20 cellular contexts compared by ENCODE assay signal in the genomic region with DNA sequence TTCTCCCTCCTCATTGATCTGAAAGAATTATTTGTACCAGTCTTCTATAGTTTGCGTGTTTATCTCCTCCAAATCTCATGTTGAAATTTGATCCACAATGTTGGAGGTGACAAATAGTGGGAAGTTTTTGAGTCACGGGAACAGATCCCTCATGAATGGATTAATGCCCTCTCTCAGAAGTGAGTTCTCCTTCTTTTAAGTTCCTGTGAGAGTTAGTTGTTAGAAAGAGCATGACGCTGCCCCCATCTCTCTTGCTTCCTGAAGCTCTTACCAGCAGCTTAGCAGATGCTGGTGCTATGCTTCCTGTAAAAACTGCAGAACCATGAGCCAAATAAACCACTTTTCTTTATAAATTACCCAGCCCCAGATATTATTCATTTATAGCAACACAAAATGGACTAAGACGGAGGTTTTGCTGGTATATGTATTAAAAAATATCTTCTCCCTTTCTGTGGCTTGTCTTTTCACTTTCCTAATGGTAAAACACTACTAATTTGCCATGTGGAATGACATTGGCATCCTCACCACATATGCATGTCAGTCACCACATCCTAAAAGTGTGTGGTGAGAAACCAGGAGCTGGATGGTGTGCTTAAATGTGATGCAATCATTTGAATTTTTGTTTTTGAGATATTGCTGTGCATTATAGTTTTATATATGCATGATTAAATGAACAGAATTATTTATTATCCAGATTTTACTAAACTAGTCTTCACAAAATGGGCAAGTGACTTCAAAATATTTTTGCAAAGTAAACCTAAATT.
DNase-seq lines count a peak whose midpoint lies in the region; ATAC-seq, FAIRE-seq and TF ChIP-seq lines count a peak whose summit lies in the region.
"Had no signal": no experiment of that assay in that cellular context is flagged by ENCODE, and none has a peak within 500 bp of the region (broad histone marks: within the 10 kb centered on the region; RNA-seq: fewer than 3 reads in every experiment).

No MANE protein-coding gene starts in this region.

- no peaks in the 10 kb centered on the region for H3K36me3 ChIP-seq in astrocyte (ENCODE audit: insufficient read depth, low read length)
- no peaks in the 10 kb centered on the region for H3K36me3 ChIP-seq in neural progenitor cell
- H3K36me3 ChIP-seq: BLaER1 treated with 17β-estradiol and CSF1 and Interleukin-3, amounts not matched to agents 10 nM and 100 nM; HAP-1 had no signal

- H3K4me2 ChIP-seq in astrocyte (ENCODE audit: low read length) (no peak overlapping the region), neural progenitor cell (no peak overlapping the region)
- H3K4me2 ChIP-seq: BLaER1 treated with 17β-estradiol and CSF1 and Interleukin-3, amounts not matched to agents 10 nM and 100 nM had no signal

- H3K4me3 Mint-ChIP-seq in astrocyte (ENCODE audit: unreplicated experiment) (no peak overlapping the region), neural progenitor cell (no peak overlapping the region)
- H3K4me3 Mint-ChIP-seq: CD8-positive, alpha-beta T cell had no signal

- H3K4me1 ChIP-seq in astrocyte (ENCODE audit: insufficient read depth, low read length) (peaks cover 10% of the 10 kb centered on the region), neural progenitor cell (peaks cover 47% of the 10 kb centered on the region)

- H3K4me1 Mint-ChIP-seq in astrocyte (ENCODE audit: low read depth, unreplicated experiment), result peaks cover 49% of the 10 kb centered on the region
- peaks cover 17% of the 10 kb centered on the region for H3K4me1 Mint-ChIP-seq in neural progenitor cell

- no peaks in the 10 kb centered on the region for H3K9me3 Mint-ChIP-seq in astrocyte (ENCODE audit: unreplicated experiment)
- H3K9me3 Mint-ChIP-seq in neural progenitor cell, result no peaks in the 10 kb centered on the region
- H3K9me3 Mint-ChIP-seq: CD8-positive, alpha-beta T cell had no signal

- TF ChIP-seq POLR2A in H54 (IDR thresholded peaks at IDR 0.05; ENCODE audit: low read depth, low read length), result no peak

- TF ChIP-seq CTCF in astrocyte (IDR thresholded peaks at IDR 0.05; ENCODE audit: insufficient read depth, low read depth, low read length), result no peak
- TF ChIP-seq CTCF in neural progenitor cell (IDR thresholded peaks at IDR 0.05), result no peak

- FAIRE-seq in H54 (lab: Jason Lieb, UNC), result peak; percentile 27
- FAIRE-seq in astrocyte (lab: Jason Lieb, UNC), result no peak
- FAIRE-seq: G401.6, K562 had no signal

- H3K79me2 ChIP-seq in astrocyte (ENCODE audit: insufficient read depth, low read length) (no peaks in the 10 kb centered on the region), neural progenitor cell (ENCODE audit: low read depth) (no peaks in the 10 kb centered on the region)

- peak overlapping the region; percentile 22 for H3K27ac Mint-ChIP-seq in astrocyte (ENCODE audit: unreplicated experiment)
- H3K27ac Mint-ChIP-seq in neural progenitor cell, result no peak overlapping the region
- H3K27ac Mint-ChIP-seq: CD8-positive, alpha-beta T cell had no signal

- H3K27me3 Mint-ChIP-seq in astrocyte (ENCODE audit: low read depth, unreplicated experiment), result no peaks in the 10 kb centered on the region
- H3K27me3 Mint-ChIP-seq in neural progenitor cell (ENCODE audit: insufficient read depth, low read depth), result no peaks in the 10 kb centered on the region

- H3K36me3 Mint-ChIP-seq in astrocyte (ENCODE audit: low read depth, unreplicated experiment), result no peaks in the 10 kb centered on the region
- H3K36me3 Mint-ChIP-seq in neural progenitor cell, result no peaks in the 10 kb centered on the region
- H3K36me3 Mint-ChIP-seq: CD8-positive, alpha-beta T cell had no signal

- H3K27me3 ChIP-seq in astrocyte (ENCODE audit: insufficient read depth, low read length) (no peaks in the 10 kb centered on the region), neural progenitor cell (no peaks in the 10 kb centered on the region)
- H3K27me3 ChIP-seq: BLaER1 treated with 17β-estradiol and CSF1 and Interleukin-3, amounts not matched to agents 10 nM and 100 nM had no signal

- ATAC-seq in GM18873 (IDR thresholded peaks at IDR 0.05; ENCODE audit: low FRiP score, unreplicated experiment), result no peak
- ATAC-seq: CD8-positive, alpha-beta T cell; K562; SK-N-SH treated with all-trans-retinoic acid at 6 μM for 48 hours had no signal

- DNase-seq in H54 (ENCODE audit: insufficient read length, low spot score), result no peak
- DNase-seq in LHCN-M2 (ENCODE audit: low read depth), result peak; percentile 12
- no peak for DNase-seq in astrocyte (ENCODE audit: low read depth)
- no peak for DNase-seq in neural progenitor cell (ENCODE audit: low spot score)
- DNase-seq in NK-92 (lab: John Stamatoyannopoulos, UW; ENCODE audit: unreplicated experiment), result no peak
- no peak for DNase-seq in OCI-M2 (lab: John Stamatoyannopoulos, UW; ENCODE audit: unreplicated experiment)
- DNase-seq: CD8-positive, alpha-beta T cell; DND-41; NCI-H1105 treated with DMSO at 0.1 percent for 48 hours; NCI-H1694 treated with DMSO at 0.1 percent for 48 hours; NCI-H748 treated with DMSO at 0.1 percent for 48 hours; RPMI8226; SHP77 treated with DMSO at 0.1 percent for 48 hours; T-helper 1 cell had no signal

- H3K9ac ChIP-seq in astrocyte (ENCODE audit: low read length), result no peak overlapping the region
- H3K9ac ChIP-seq in neural progenitor cell, result no peak overlapping the region
- H3K9ac ChIP-seq: BLaER1 treated with 17β-estradiol and CSF1 and Interleukin-3, amounts not matched to agents 10 nM and 100 nM had no signal

- H3K27ac ChIP-seq in astrocyte (ENCODE audit: low read depth, low read length) (no peak overlapping the region), neural progenitor cell (no peak overlapping the region)
- H3K27ac ChIP-seq: BLaER1 treated with 17β-estradiol and CSF1 and Interleukin-3, amounts not matched to agents 10 nM and 100 nM had no signal

- H2AFZ ChIP-seq in astrocyte (ENCODE audit: low read depth, low read length) (no peak overlapping the region), neural progenitor cell (replicated peaks) (peak overlapping the region; percentile 78)

- no peaks in the 10 kb centered on the region for H4K20me1 ChIP-seq in astrocyte (ENCODE audit: insufficient read depth, low read length)
- no peaks in the 10 kb centered on the region for H4K20me1 ChIP-seq in neural progenitor cell (ENCODE audit: low read depth)
- H4K20me1 ChIP-seq: BLaER1 treated with 17β-estradiol and CSF1 and Interleukin-3, amounts not matched to agents 10 nM and 100 nM had no signal

- H3K9me3 ChIP-seq in astrocyte (ENCODE audit: insufficient read depth, low read depth, low read length) (no peaks in the 10 kb centered on the region), neural progenitor cell (ENCODE audit: low read depth) (no peaks in the 10 kb centered on the region)
- H3K9me3 ChIP-seq: BLaER1 treated with 17β-estradiol and CSF1 and Interleukin-3, amounts not matched to agents 10 nM and 100 nM; HAP-1 had no signal

- no peak overlapping the region for H3K4me3 ChIP-seq in astrocyte (ENCODE audit: insufficient read depth, low read depth, low read length)
- H3K4me3 ChIP-seq in neural progenitor cell, result no peak overlapping the region
- H3K4me3 ChIP-seq: BLaER1 treated with 17β-estradiol and CSF1 and Interleukin-3, amounts not matched to agents 10 nM and 100 nM; HAP-1; K562 had no signal

- no peaks in the 10 kb centered on the region for H3F3A ChIP-seq in neural progenitor cell (ENCODE audit: low read depth)
